ENCODE assay signal across 17 cellular contexts in the genomic region with DNA sequence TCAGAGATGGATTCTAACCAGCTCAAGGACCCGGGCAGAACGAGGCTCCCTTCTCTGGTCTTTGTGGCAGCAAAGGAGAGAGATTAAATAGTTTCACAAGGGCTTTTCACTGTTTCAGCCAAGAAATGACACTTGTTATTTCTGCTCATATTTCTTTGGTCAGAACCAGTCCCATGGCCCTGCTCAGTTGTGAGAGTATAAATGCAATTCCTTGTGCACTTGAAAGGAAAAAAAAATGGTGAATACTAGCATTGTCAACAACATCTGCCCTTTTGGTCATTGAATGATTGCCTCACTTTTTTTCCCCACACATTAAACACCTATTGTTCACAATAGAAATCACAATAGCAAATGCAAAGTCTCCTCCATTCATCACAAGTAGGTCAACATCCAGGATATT.
DNase-seq lines count a peak whose midpoint lies in the region; ATAC-seq and TF ChIP-seq lines count a peak whose summit lies in the region.
"Had no signal": no experiment of that assay in that cellular context is flagged by ENCODE, and none has a peak within 500 bp of the region (broad histone marks: within the 10 kb centered on the region; RNA-seq: fewer than 3 reads in every experiment).

No MANE protein-coding gene starts in this region.

- intact Hi-C loops in posterior cingulate gyrus (cut with DNase I), result no loop called here

- no peak for TF ChIP-seq EP300 in gastroesophageal sphincter (IDR thresholded peaks at IDR 0.05)

- H3K27me3 ChIP-seq in gastroesophageal sphincter, result no peaks in the 10 kb centered on the region
- H3K27me3 ChIP-seq: hepatocyte had no signal

- peak overlapping the region; percentile 39 to 75 (median 64) for H3K27ac ChIP-seq in gastroesophageal sphincter

- TF ChIP-seq CTCF in AG10803 (conservative IDR thresholded peaks at IDR 0.05; ENCODE audit: low read length) (no peak), gastroesophageal sphincter (IDR thresholded peaks at IDR 0.05) (no peak)

- H3K36me3 ChIP-seq in gastroesophageal sphincter, result no peaks in the 10 kb centered on the region
- H3K36me3 ChIP-seq: HAP-1 had no signal

- no peak for TF ChIP-seq POLR2A in gastroesophageal sphincter (IDR thresholded peaks at IDR 0.05)

- peaks cover 10 to 24% (median 14%) of the 10 kb centered on the region in 3 donors for H3K4me1 ChIP-seq in gastroesophageal sphincter
- H3K4me1 ChIP-seq: HAP-1 had no signal

- ATAC-seq in gastroesophageal sphincter, result peak; percentile 61
- ATAC-seq: activated T-cell treated with anti-CD3 and anti-CD28 coated beads, Interleukin-2, amount 50 U/mL, for 4 hours; naive thymus-derived CD4-positive, alpha-beta T cell had no signal

- no peak overlapping the region for H3K4me3 ChIP-seq in AG10803 (ENCODE audit: low read length)
- no peak overlapping the region for H3K4me3 ChIP-seq in gastroesophageal sphincter
- H3K4me3 ChIP-seq: HAP-1, hepatocyte had no signal

- no peaks in the 10 kb centered on the region for H3K9me3 ChIP-seq in gastroesophageal sphincter
- H3K9me3 ChIP-seq: HAP-1 had no signal

- 5 to 18% methylated on average over 2 of the region's 2 CpGs for WGBS in gastroesophageal sphincter (ENCODE audit: low coverage in 1 of 2), 2 donors

- DNase-seq in AG10803 (ENCODE audit: low read depth) (peak; percentile 50), amniotic epithelial cell (ENCODE audit: low read depth) (peak; percentile 38), pons (ENCODE audit: low spot score) (peak; percentile 84), hepatic stellate cell (ENCODE audit: low spot score) (no peak), ureter (ENCODE audit: low spot score) (no peak), posterior cingulate gyrus (no peak), NCI-H2029 treated with DMSO at 0.1 percent for 48 hours (lab: John Stamatoyannopoulos, UW) (no peak)
- DNase-seq: activated CD4-positive, alpha-beta T cell treated with anti-CD3 and anti-CD28 coated beads, Interleukin-2, amount 50 U/mL, for 48 hours; activated naive CD8-positive, alpha-beta T cell treated with anti-CD3 and anti-CD28 coated beads for 36 hours; activated T-cell treated with anti-CD3 and anti-CD28 coated beads, Interleukin-2, amount 50 U/mL, for 4 hours; EL; naive thymus-derived CD4-positive, alpha-beta T cell; NCI-H510A; stimulated activated CD4-positive, alpha-beta T cell treated with anti-CD3 and anti-CD28 coated beads, Interleukin-2, amount 100 ng/mL, for 24 hours had no signal

Comparison
In these comparisons a context has a peak if more than half of its experiments do, and no peak if none do; other contexts are left out.
1. DNase-seq: peak in AG10803 (single experiment), amniotic epithelial cell (single experiment) and pons (single experiment); none in hepatic stellate cell (single experiment), ureter (single experiment), posterior cingulate gyrus (0 of 10) and NCI-H2029 treated with DMSO at 0.1 percent for 48 hours (single experiment).